36 cellular contexts compared by ENCODE assay signal in genomic region chr1:25746299-25747045, GRCh38.
"Had no signal": no experiment of that assay in that cellular context is flagged by ENCODE, and none has a peak within 500 bp of the region (broad histone marks: within the 10 kb centered on the region; RNA-seq: fewer than 3 reads in every experiment).

No MANE protein-coding gene starts in this region.

- ATAC-seq: activated CD8-positive, alpha-beta memory T cell treated with anti-CD3 and anti-CD28 coated beads, Interleukin-2, amount 10 ng/mL, durations not matched to agents 7 days and 5 days; activated T-cell treated with anti-CD3 and anti-CD28 coated beads, Interleukin-2, amount 50 U/mL, for 72 hours; activated T-helper 17 cell treated with anti-CD3 and anti-CD28 coated beads, Interleukin-2, amount 50 U/mL, for 72 hours; body of pancreas; PC-3; SK-N-SH treated with all-trans-retinoic acid at 6 μM for 48 hours; T-cell had no signal

- H3K27me3 Mint-ChIP-seq: activated B cell treated with CpG ODN at 0.5 μM for 24 hours; activated naive CD4-positive, alpha-beta T cell treated with anti-CD3 and anti-CD28 coated beads, Interleukin-2, amount 50 U/mL, for 24 hours; activated T-helper 17 cell treated with anti-CD3 and anti-CD28 coated beads, Interleukin-2, amount 50 U/mL, for 72 hours; T-cell had no signal

- H3K9me3 Mint-ChIP-seq: activated B cell treated with CpG ODN at 0.5 μM for 24 hours; activated CD4-positive, alpha-beta memory T cell treated with anti-CD3 and anti-CD28 coated beads, Interleukin-2, amount 10 ng/mL, durations not matched to agents 7 days and 5 days; activated naive CD4-positive, alpha-beta T cell treated with anti-CD3 and anti-CD28 coated beads, Interleukin-2, amount 50 U/mL, for 24 hours; activated T-cell treated with anti-CD3 and anti-CD28 coated beads, Interleukin-2, amount 50 U/mL, for 72 hours; activated T-helper 17 cell treated with anti-CD3 and anti-CD28 coated beads, Interleukin-2, amount 50 U/mL, for 72 hours; T-cell had no signal

- H3K4me3 Mint-ChIP-seq: activated B cell treated with CpG ODN at 0.5 μM for 24 hours; activated CD4-positive, alpha-beta memory T cell treated with anti-CD3 and anti-CD28 coated beads, Interleukin-2, amount 10 ng/mL, durations not matched to agents 7 days and 5 days; activated CD8-positive, alpha-beta memory T cell treated with anti-CD3 and anti-CD28 coated beads, Interleukin-2, amount 10 ng/mL, durations not matched to agents 7 days and 5 days; activated naive CD4-positive, alpha-beta T cell treated with anti-CD3 and anti-CD28 coated beads, Interleukin-2, amount 50 U/mL, for 24 hours; activated T-cell treated with anti-CD3 and anti-CD28 coated beads, Interleukin-2, amount 50 U/mL, for 72 hours; activated T-helper 17 cell treated with anti-CD3 and anti-CD28 coated beads, Interleukin-2, amount 50 U/mL, for 72 hours; T-cell had no signal

- H3K27ac Mint-ChIP-seq: activated B cell treated with CpG ODN at 0.5 μM for 24 hours; activated CD4-positive, alpha-beta memory T cell treated with anti-CD3 and anti-CD28 coated beads, Interleukin-2, amount 10 ng/mL, durations not matched to agents 7 days and 5 days; activated CD8-positive, alpha-beta memory T cell treated with anti-CD3 and anti-CD28 coated beads, Interleukin-2, amount 10 ng/mL, durations not matched to agents 7 days and 5 days; activated naive CD4-positive, alpha-beta T cell treated with anti-CD3 and anti-CD28 coated beads, Interleukin-2, amount 50 U/mL, for 24 hours; activated T-cell treated with anti-CD3 and anti-CD28 coated beads, Interleukin-2, amount 50 U/mL, for 72 hours; activated T-helper 17 cell treated with anti-CD3 and anti-CD28 coated beads, Interleukin-2, amount 50 U/mL, for 72 hours had no signal

- H3K36me3 Mint-ChIP-seq: activated CD8-positive, alpha-beta memory T cell treated with anti-CD3 and anti-CD28 coated beads, Interleukin-2, amount 10 ng/mL, durations not matched to agents 7 days and 5 days had no signal

- H3K36me3 ChIP-seq: adrenal gland, Peyer's patch had no signal

- H3K27ac ChIP-seq: adrenal gland, body of pancreas, Peyer's patch, VCaP had no signal

- DNase-seq: activated B cell treated with CpG ODN at 0.5 μM for 24 hours; activated CD4-positive, alpha-beta memory T cell treated with anti-CD3 and anti-CD28 coated beads, Interleukin-2, amount 10 ng/mL, durations not matched to agents 7 days and 5 days; activated CD4-positive, alpha-beta T cell treated with anti-CD3 and anti-CD28 coated beads for 4 hours; activated CD4-positive, alpha-beta T cell treated with anti-CD3 and anti-CD28 coated beads, Interleukin-2, amount 50 U/mL, for 1 hour; activated CD4-positive, CD25-positive, alpha-beta regulatory T cell treated with anti-CD3 and anti-CD28 coated beads, Interleukin-2, amount 50 U/mL, for 72 hours; activated CD8-positive, alpha-beta memory T cell treated with anti-CD3 and anti-CD28 coated beads for 24 hours; activated CD8-positive, alpha-beta memory T cell treated with anti-CD3 and anti-CD28 coated beads, Interleukin-2, amount 10 ng/mL, durations not matched to agents 7 days and 5 days; activated effector memory CD4-positive, alpha-beta T cell treated with anti-CD3 and anti-CD28 coated beads, Interleukin-2, amount 50 U/mL, for 16 hours; activated naive CD4-positive, alpha-beta T cell; activated T-cell treated with anti-CD3 and anti-CD28 coated beads, Interleukin-2, amount 50 U/mL, for 1 hour; activated T-cell treated with anti-CD3 and anti-CD28 coated beads, Interleukin-2, amount 50 U/mL, for 72 hours; adrenal gland; body of pancreas; caudate nucleus; Karpas-422; NCI-H1105; NCI-H1436; NCI-H1694; NCI-H1930; NCI-H2081 treated with DMSO at 0.1 percent for 48 hours; NCI-H226; NCI-H524; NCI-H82; PC-3; RPMI8226; SIG-M5; T-cell; T-helper 2 cell; T-helper 9 cell had no signal

- H3K9me3 ChIP-seq: adrenal gland, body of pancreas, Peyer's patch had no signal

- H3K4me3 ChIP-seq: adrenal gland, body of pancreas, Peyer's patch had no signal

- FAIRE-seq: astrocyte, bronchial epithelial cell had no signal

- H3K27me3 ChIP-seq: adrenal gland, body of pancreas, Peyer's patch had no signal

- H3K4me1 Mint-ChIP-seq: activated B cell treated with CpG ODN at 0.5 μM for 24 hours; activated CD4-positive, alpha-beta memory T cell treated with anti-CD3 and anti-CD28 coated beads, Interleukin-2, amount 10 ng/mL, durations not matched to agents 7 days and 5 days had no signal
